Comparison of ENCODE assay signal across 8 cellular contexts in the genomic region with DNA sequence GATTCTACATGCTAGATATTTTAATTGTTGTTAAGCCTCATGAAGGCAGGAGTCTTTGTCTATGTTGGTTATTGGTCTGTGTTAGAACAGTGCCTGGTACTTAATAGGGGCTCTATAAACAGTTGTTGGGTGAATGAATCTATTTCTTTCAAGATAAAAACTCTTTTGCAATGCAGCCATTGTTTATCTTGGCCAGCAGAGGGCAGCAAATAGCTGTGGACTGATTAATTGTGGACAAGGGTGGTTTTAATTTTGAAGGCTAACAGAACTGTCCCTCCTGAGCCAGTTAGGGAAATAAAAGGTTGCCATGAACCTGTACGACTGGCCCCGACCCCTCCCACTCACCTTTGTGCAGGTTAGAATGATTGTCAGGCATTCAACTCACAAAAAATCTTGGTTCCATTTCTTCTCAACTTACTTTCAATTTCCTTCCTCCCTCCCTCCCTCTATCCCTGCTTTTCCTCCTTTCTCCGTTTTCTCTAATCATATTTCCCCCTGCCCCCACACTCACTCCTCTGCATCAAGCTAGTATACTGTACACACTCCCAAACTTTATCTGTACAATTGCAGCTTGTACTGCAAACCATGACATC.
A peak's percentile ranks its signal among the peaks of the same experiment; 100 is the strongest.
DNase-seq lines count a peak whose midpoint lies in the region; ATAC-seq and TF ChIP-seq lines count a peak whose summit lies in the region.

No MANE protein-coding gene starts in this region.

- H3K36me3 ChIP-seq in DOHH2 (ENCODE audit: control insufficient read depth, low read length), result no peaks in the 10 kb centered on the region
- H3K36me3 ChIP-seq in Panc1 (ENCODE audit: control insufficient read depth, insufficient read depth, low read length), result no peaks in the 10 kb centered on the region
- peaks cover 0 to 7% (median 0%) of the 10 kb centered on the region in 9 donors for H3K36me3 ChIP-seq in heart right ventricle

- TF ChIP-seq CTCF in DOHH2 (IDR thresholded peaks at IDR 0.05; ENCODE audit: low read depth, low read length, poor library complexity, severe bottlenecking) (peak; percentile 89), Panc1 (IDR thresholded peaks at IDR 0.05) (peak; percentile 90), heart right ventricle (IDR thresholded peaks at IDR 0.05) (peak; percentile 80 to 90 (median 86))

- POLR2A ChIA-PET in Panc1 (lab: Charles Lee), result no interaction called here

- peak overlapping the region; percentile 23 for H3K4me3 Mint-ChIP-seq in activated naive CD4-positive, alpha-beta T cell treated with anti-CD3 and anti-CD28 coated beads, Interleukin-2, amount 50 U/mL, for 24 hours

- no peaks in the 10 kb centered on the region for H3K4me1 ChIP-seq in DOHH2 (ENCODE audit: control insufficient read depth, low read length)
- H3K4me1 ChIP-seq in Panc1 (ENCODE audit: control insufficient read depth, insufficient read depth, low read length), result peaks cover 3% of the 10 kb centered on the region; the same call in 1 of the 2 replicates
- H3K4me1 ChIP-seq in heart right ventricle, result peaks cover 0 to 32% (median 16%) of the 10 kb centered on the region in 9 donors

- no peak overlapping the region for H3K27ac Mint-ChIP-seq in activated naive CD4-positive, alpha-beta T cell treated with anti-CD3 and anti-CD28 coated beads, Interleukin-2, amount 50 U/mL, for 24 hours

- BruUV-seq in Panc1 (replicated peaks; lab: Mats Ljungman, UMichigan), result no TSS peak

- CTCF ChIA-PET in Panc1 (lab: Charles Lee), result interaction anchor here (0.6 to 1.1 kb wide), 4 partner anchors 82 to 351 kb away, joined by 3 read pairs; no protein-coding TSS in a partner anchor

- no peaks in the 10 kb centered on the region for H3K9me3 Mint-ChIP-seq in activated naive CD4-positive, alpha-beta T cell treated with anti-CD3 and anti-CD28 coated beads, Interleukin-2, amount 50 U/mL, for 24 hours

- no peaks in the 10 kb centered on the region for H3K36me3 Mint-ChIP-seq in activated naive CD4-positive, alpha-beta T cell treated with anti-CD3 and anti-CD28 coated beads, Interleukin-2, amount 50 U/mL, for 24 hours

- H3K4me1 Mint-ChIP-seq in activated naive CD4-positive, alpha-beta T cell treated with anti-CD3 and anti-CD28 coated beads, Interleukin-2, amount 50 U/mL, for 24 hours, result peaks cover 4% of the 10 kb centered on the region

- ATAC-seq in Panc1, result no peak
- ATAC-seq in heart right ventricle, result peak in 4 of 8 donors; percentile 10 to 23 (median 16)
- no peak for ATAC-seq in sciatic nerve
- no peak for ATAC-seq in HG03432 (IDR thresholded peaks at IDR 0.05; ENCODE audit: unreplicated experiment)

- H3K9me3 ChIP-seq in DOHH2 (ENCODE audit: control insufficient read depth, insufficient read depth, low read length) (no peaks in the 10 kb centered on the region), Panc1 (ENCODE audit: control insufficient read depth, insufficient read depth, low read depth, low read length) (no peaks in the 10 kb centered on the region), heart right ventricle (no peaks in the 10 kb centered on the region)

- no peaks in the 10 kb centered on the region for H3K9me2 ChIP-seq in DOHH2 (replicated peaks; ENCODE audit: control insufficient read depth, low read length)

- no peaks in the 10 kb centered on the region for H4K20me1 ChIP-seq in DOHH2 (ENCODE audit: control insufficient read depth, insufficient read depth, low read depth, low read length)

- H3K4me3 ChIP-seq in DOHH2 (ENCODE audit: low read length) (no peak overlapping the region), Panc1 (ENCODE audit: low read depth in 2 of 2, low read length in 2 of 2) (peak overlapping the region in 1 of 2 experiments; percentile 16; a peak in 1 of 4 replicates), heart right ventricle (peak overlapping the region in 4 of 10 donors; percentile 18 to 31 (median 22))
- no peak overlapping the region for H3K4me3 ChIP-seq in Jurkat, Clone E6-1 (ENCODE audit: low read length)

- peaks cover 4% of the 10 kb centered on the region for H3K27me3 Mint-ChIP-seq in activated naive CD4-positive, alpha-beta T cell treated with anti-CD3 and anti-CD28 coated beads, Interleukin-2, amount 50 U/mL, for 24 hours

- H3K27me3 ChIP-seq in DOHH2 (ENCODE audit: control insufficient read depth, low read length), result no peaks in the 10 kb centered on the region
- H3K27me3 ChIP-seq in Panc1 (ENCODE audit: control insufficient read depth, insufficient read depth, low read length), result no peaks in the 10 kb centered on the region
- no peaks in the 10 kb centered on the region for H3K27me3 ChIP-seq in heart right ventricle

- no peak overlapping the region for H3K27ac ChIP-seq in DOHH2 (ENCODE audit: low read depth, low read length)
- H3K27ac ChIP-seq in Panc1 (ENCODE audit: low read length), result no peak overlapping the region
- H3K27ac ChIP-seq in heart right ventricle, result no peak overlapping the region

- H3K4me2 ChIP-seq in DOHH2 (ENCODE audit: low read length), result no peak overlapping the region

- in situ Hi-C loops in Panc1 (cut with HindIII; ENCODE audit: low pct_unique_long_range_greater_than_20kb, low sequenced_read_pairs), result no loop called here

- intact Hi-C loops in Panc1 (cut with micrococcal nuclease; ENCODE audit: unreplicated experiment) (no loop called here), heart right ventricle (cut with DNase I) (loop anchor here in 9 of 10 donors (1.0 to 10.0 kb wide), 15 partner anchors 116 to 1618 kb away; partner anchors contain the start of genes RPE65 (in 4 of the 9) and WLS (in 1 of the 9)), sciatic nerve (cut with DNase I) (loop anchor here (5.0 kb wide), 1 partner anchor 226 kb away; no protein-coding TSS in a partner anchor)

- WGBS in heart right ventricle, 2 donors, result 5 to 10% methylated on average over 3 of the region's 3 CpGs

- no peaks in the 10 kb centered on the region for H3F3A ChIP-seq in DOHH2 (ENCODE audit: control insufficient read depth, insufficient read depth)

- no peaks in the 10 kb centered on the region for H3K79me2 ChIP-seq in DOHH2 (ENCODE audit: control insufficient read depth, low read length)

- DNase-seq in Jurkat, Clone E6-1 (ENCODE audit: low read depth, low spot score), result peak; percentile 16
- DNase-seq in Panc1 (ENCODE audit: low read depth, low spot score), result no peak
- peak in 1 of 2 donors; percentile 52 for DNase-seq in heart right ventricle
- DNase-seq in sciatic nerve (ENCODE audit: low spot score), result peak; percentile 74
- no peak for DNase-seq in NCI-H187 treated with DMSO at 0.1 percent for 48 hours (lab: John Stamatoyannopoulos, UW)

Comparison
In these comparisons a context has a peak if more than half of its experiments do, and no peak if none do; other contexts are left out.
1. DNase-seq: peak in Jurkat, Clone E6-1 (single experiment) and sciatic nerve (single experiment); none in Panc1 (single experiment) and NCI-H187 treated with DMSO at 0.1 percent for 48 hours (single experiment).
2. Peak in every context shown above with its lines, with median percentiles within 50 percentile points of each other: CTCF ChIP-seq.